8 cellular contexts compared by ENCODE assay signal in the genomic region with DNA sequence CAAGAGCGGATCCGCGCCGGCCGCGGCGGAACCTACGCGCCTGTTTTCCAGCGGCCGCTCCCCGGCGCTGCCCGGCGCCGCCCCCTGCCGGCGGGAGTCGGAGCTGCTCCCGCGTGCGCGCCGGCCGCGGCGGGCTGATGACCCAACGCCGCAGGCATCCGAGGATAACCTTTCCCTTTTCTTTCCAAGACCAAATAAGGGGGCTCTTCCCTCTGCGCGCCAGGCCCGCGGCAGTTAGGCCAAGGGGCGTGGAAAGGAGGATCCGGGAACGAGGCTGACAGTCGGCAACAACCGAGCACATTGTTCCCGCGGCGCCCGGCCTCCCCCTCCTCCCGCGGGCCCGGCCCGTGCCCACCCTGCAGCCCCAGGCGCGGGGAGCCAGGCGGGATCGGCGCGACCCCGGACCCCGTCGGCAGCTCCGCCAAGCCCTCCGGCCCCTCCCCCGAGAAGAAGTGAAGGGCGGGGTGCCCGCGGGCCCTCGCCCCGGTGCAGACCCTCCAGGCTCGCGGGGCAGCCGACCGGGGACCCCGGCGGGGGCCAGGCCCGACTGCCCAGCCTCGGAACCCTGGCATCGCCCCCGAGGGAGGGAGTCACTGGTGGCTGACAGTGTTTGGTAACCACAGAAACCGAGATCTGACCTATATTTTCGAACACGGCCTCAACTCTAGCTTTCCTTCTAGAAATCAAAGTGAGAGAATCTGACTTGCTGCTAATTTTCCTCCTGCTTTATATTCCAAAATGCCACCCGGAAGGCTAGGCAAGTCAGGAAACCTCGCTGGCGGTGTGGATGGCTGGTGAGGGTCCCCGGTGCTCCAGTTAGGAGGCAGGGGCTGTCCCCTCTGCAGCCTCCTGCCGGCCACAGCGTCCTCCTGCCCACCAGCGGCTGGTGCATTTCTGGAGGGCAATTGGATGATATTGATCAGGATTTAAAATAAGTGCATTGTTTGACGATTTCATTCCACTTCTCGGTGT. TPM values are rescaled to one million over a fixed set of nuclear protein-coding genes. Genes with fewer than 3 reads are reported as not detected.
A peak's percentile ranks its signal among the peaks of the same experiment; 100 is the strongest.
DNase-seq lines count a peak whose midpoint lies in the region; ATAC-seq, FAIRE-seq and TF ChIP-seq lines count a peak whose summit lies in the region.

No MANE protein-coding gene starts in this region.

- H3K4me2 ChIP-seq in BLaER1, result peak overlapping the region; percentile 98

- H4K20me1 ChIP-seq in BLaER1, result no peaks in the 10 kb centered on the region

- FAIRE-seq in GM19239 (lab: Jason Lieb, UNC), result no peak

- intact Hi-C loops in thyroid gland (cut with DNase I), result loop anchor here (5.0 kb wide), 1 partner anchor 412 kb away; a partner anchor contains a TSS

- peaks cover 34% of the 10 kb centered on the region for H3K27me3 Mint-ChIP-seq in activated naive CD4-positive, alpha-beta T cell treated with anti-CD3 and anti-CD28 coated beads, Interleukin-2, amount 50 U/mL, for 24 hours

- H3K4me1 Mint-ChIP-seq in activated naive CD4-positive, alpha-beta T cell treated with anti-CD3 and anti-CD28 coated beads, Interleukin-2, amount 50 U/mL, for 24 hours, result peaks cover 4% of the 10 kb centered on the region

- peak in 1 of 2 donors; percentile 23 for TF ChIP-seq POLR2A in thyroid gland (IDR thresholded peaks at IDR 0.05)

- peak; percentile 74 for ATAC-seq in HG03457 (IDR thresholded peaks at IDR 0.05; ENCODE audit: unreplicated experiment)

- 14 to 27% methylated on average over 25 to 39 of the region's 86 CpGs for WGBS in thyroid gland, 2 donors

- DNase-seq in GM19239 (ENCODE audit: insufficient read length, low spot score) (peak; percentile 78), RKO (ENCODE audit: low spot score) (peak; percentile 86), globus pallidus (ENCODE audit: low spot score) (peak; percentile 42), thyroid gland (peak; percentile 61 to 67)

- H3K9me3 ChIP-seq in BLaER1 (no peaks in the 10 kb centered on the region), neuron (ENCODE audit: low read length) (no peaks in the 10 kb centered on the region), thyroid gland (no peaks in the 10 kb centered on the region)

- H3K4me3 ChIP-seq in BLaER1, result peak overlapping the region; percentile 77
- H3K4me3 ChIP-seq in neuron (ENCODE audit: low read length), result peak overlapping the region; percentile 43
- peak overlapping the region in 2 of 3 donors; percentile 21 to 46 for H3K4me3 ChIP-seq in thyroid gland (replicated peaks in 1 of 3)

- H3K27me3 ChIP-seq in BLaER1 (no peaks in the 10 kb centered on the region), neuron (ENCODE audit: insufficient read depth, low read length) (no peaks in the 10 kb centered on the region), thyroid gland (no peaks in the 10 kb centered on the region)

- H3K27ac ChIP-seq in BLaER1, result peak overlapping the region; percentile 81
- peak overlapping the region; percentile 36 to 58 (median 41) for H3K27ac ChIP-seq in thyroid gland

- H3K4me1 ChIP-seq in BLaER1, result peaks cover 38% of the 10 kb centered on the region
- peaks cover 5% of the 10 kb centered on the region for H3K4me1 ChIP-seq in neuron (ENCODE audit: insufficient read depth, low read length)
- H3K4me1 ChIP-seq in thyroid gland, result peaks cover 0 to 6% of the 10 kb centered on the region in 2 donors

- H3K9ac ChIP-seq in BLaER1, result peak overlapping the region; percentile 82

- H3K9me3 Mint-ChIP-seq in activated naive CD4-positive, alpha-beta T cell treated with anti-CD3 and anti-CD28 coated beads, Interleukin-2, amount 50 U/mL, for 24 hours, result no peaks in the 10 kb centered on the region

- H3K36me3 Mint-ChIP-seq in activated naive CD4-positive, alpha-beta T cell treated with anti-CD3 and anti-CD28 coated beads, Interleukin-2, amount 50 U/mL, for 24 hours, result no peaks in the 10 kb centered on the region

- no peak overlapping the region for H3K27ac Mint-ChIP-seq in activated naive CD4-positive, alpha-beta T cell treated with anti-CD3 and anti-CD28 coated beads, Interleukin-2, amount 50 U/mL, for 24 hours

- peak in 5 of 6 experiments; percentile 10 to 88 (median 84) for TF ChIP-seq CTCF in thyroid gland (IDR thresholded peaks at IDR 0.05)

- H3K4me3 Mint-ChIP-seq in activated naive CD4-positive, alpha-beta T cell treated with anti-CD3 and anti-CD28 coated beads, Interleukin-2, amount 50 U/mL, for 24 hours, result peak overlapping the region; percentile 72

- peak overlapping the region; percentile 94 for H2AFZ ChIP-seq in neuron (ENCODE audit: low read depth, low read length)

- H3K36me3 ChIP-seq in BLaER1 (no peaks in the 10 kb centered on the region), neuron (ENCODE audit: insufficient read depth, low read length) (no peaks in the 10 kb centered on the region), thyroid gland (no peaks in the 10 kb centered on the region)

RNA-seq across cellular contexts. Expression of a gene that starts 45.6 kb away (rescaled TPM):
- 10 to 100 TPM; 14.8 to 24.8 (median 21.5) TPM for total RNA-seq in thyroid gland

RNA-seq across cellular contexts. Expression of a gene that starts 51.7 kb away (rescaled TPM):
- not detected for total RNA-seq in thyroid gland

Comparison
In these comparisons a context has a peak if more than half of its experiments do, and no peak if none do; other contexts are left out.
1. Peak in every context shown above with its lines: DNase-seq, ATAC-seq, H3K4me3 ChIP-seq and H3K27ac ChIP-seq.